In the genomic region with DNA sequence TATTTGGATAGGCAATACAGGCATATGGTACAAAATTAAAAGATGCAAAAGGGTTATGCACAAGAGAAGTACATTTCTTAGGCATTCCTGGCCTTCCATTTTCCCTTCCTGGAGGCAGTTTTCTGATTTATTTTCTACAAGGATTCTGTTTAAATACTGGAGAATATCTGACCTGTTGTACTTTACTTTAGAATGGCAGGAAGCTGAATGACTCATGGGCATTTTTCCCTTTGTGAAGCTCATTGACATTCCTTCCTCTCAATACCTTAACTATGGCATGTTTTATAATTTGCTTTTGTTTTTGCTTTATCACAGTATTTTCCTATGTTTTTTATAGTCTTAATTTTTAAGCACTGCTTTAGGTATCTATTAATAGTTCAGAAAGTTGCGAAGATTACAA, we compare ENCODE assay signal across 16 cellular contexts.
DNase-seq lines count a peak whose midpoint lies in the region; ATAC-seq lines count a peak whose summit lies in the region.
"Had no signal": no experiment of that assay in that cellular context is flagged by ENCODE, and none has a peak within 500 bp of the region (broad histone marks: within the 10 kb centered on the region; RNA-seq: fewer than 3 reads in every experiment).

No MANE protein-coding gene starts in this region.

- H3K4me1 ChIP-seq in SJCRH30, result no peaks in the 10 kb centered on the region

- peaks cover 10% of the 10 kb centered on the region for H3K36me3 Mint-ChIP-seq in stimulated activated memory B cell treated with anti-CD40 and anti-IgM and Interleukin-4, amounts not matched to agents 10 μg/mL and 1 μg/mL and 100 μg/mL, for 72 hours

- ATAC-seq in stimulated activated memory B cell treated with anti-CD40 and anti-IgM and Interleukin-4, amounts not matched to agents 10 μg/mL and 1 μg/mL and 100 μg/mL, for 72 hours, result no peak
- ATAC-seq: effector memory CD8-positive, alpha-beta T cell; T-cell had no signal

- H3K4me3 Mint-ChIP-seq in stimulated activated memory B cell treated with anti-CD40 and anti-IgM and Interleukin-4, amounts not matched to agents 10 μg/mL and 1 μg/mL and 100 μg/mL, for 72 hours, result no peak overlapping the region
- H3K4me3 Mint-ChIP-seq: effector memory CD8-positive, alpha-beta T cell; nephron progenitor cell; stimulated activated naive CD8-positive, alpha-beta T cell treated with anti-CD3 and anti-CD28 coated beads, Interleukin-15, Interleukin-2, amounts not matched to agents 100 ng/mL and 50 ng/mL, for 24 hours; T-cell had no signal

- no peaks in the 10 kb centered on the region for H3K9me3 ChIP-seq in SJCRH30 (replicated peaks)

- DNase-seq in AG20443 (ENCODE audit: low spot score), result peak; percentile 21
- DNase-seq in LHCN-M2 (ENCODE audit: low read depth), result peak; percentile 30
- peak; percentile 80 to 92 for DNase-seq in dermis microvascular lymphatic vessel endothelial cell (ENCODE audit: low read depth in 2 of 2)
- peak; percentile 90 for DNase-seq in lung microvascular endothelial cell (ENCODE audit: low read depth in 2 of 2)
- DNase-seq in SJCRH30, result no peak
- no peak for DNase-seq in ecto neural progenitor cell (ENCODE audit: low spot score)
- no peak for DNase-seq in GM19240 (ENCODE audit: insufficient read length, low spot score)
- DNase-seq: activated CD4-positive, alpha-beta T cell treated with anti-CD3 and anti-CD28 coated beads, Interleukin-2, amount 50 U/mL, for 4 hours; activated naive CD4-positive, alpha-beta T cell treated with anti-CD3 and anti-CD28 coated beads, Interleukin-2, amount 50 U/mL, for 16 hours; effector memory CD8-positive, alpha-beta T cell; NCI-H1048; nephron progenitor cell; T-cell had no signal

- H3K9me3 Mint-ChIP-seq in stimulated activated memory B cell treated with anti-CD40 and anti-IgM and Interleukin-4, amounts not matched to agents 10 μg/mL and 1 μg/mL and 100 μg/mL, for 72 hours, result peaks cover 4% of the 10 kb centered on the region
- H3K9me3 Mint-ChIP-seq: effector memory CD8-positive, alpha-beta T cell had no signal

- no peaks in the 10 kb centered on the region for H3K27me3 ChIP-seq in SJCRH30
- H3K27me3 ChIP-seq: BLaER1 treated with 17β-estradiol and CSF1 and Interleukin-3, amounts not matched to agents 10 nM and 100 nM had no signal

- H3K4me1 Mint-ChIP-seq in stimulated activated memory B cell treated with anti-CD40 and anti-IgM and Interleukin-4, amounts not matched to agents 10 μg/mL and 1 μg/mL and 100 μg/mL, for 72 hours, result peaks cover 44% of the 10 kb centered on the region

- no peaks in the 10 kb centered on the region for H3K36me3 ChIP-seq in SJCRH30

- H3K27me3 Mint-ChIP-seq in stimulated activated memory B cell treated with anti-CD40 and anti-IgM and Interleukin-4, amounts not matched to agents 10 μg/mL and 1 μg/mL and 100 μg/mL, for 72 hours, result no peaks in the 10 kb centered on the region
- H3K27me3 Mint-ChIP-seq: effector memory CD8-positive, alpha-beta T cell; stimulated activated naive CD8-positive, alpha-beta T cell treated with anti-CD3 and anti-CD28 coated beads, Interleukin-15, Interleukin-2, amounts not matched to agents 100 ng/mL and 50 ng/mL, for 24 hours; T-cell had no signal

- H3K27ac Mint-ChIP-seq in stimulated activated memory B cell treated with anti-CD40 and anti-IgM and Interleukin-4, amounts not matched to agents 10 μg/mL and 1 μg/mL and 100 μg/mL, for 72 hours, result no peak overlapping the region
- H3K27ac Mint-ChIP-seq: effector memory CD8-positive, alpha-beta T cell; nephron progenitor cell; stimulated activated naive CD8-positive, alpha-beta T cell treated with anti-CD3 and anti-CD28 coated beads, Interleukin-15, Interleukin-2, amounts not matched to agents 100 ng/mL and 50 ng/mL, for 24 hours; T-cell had no signal

- no peak overlapping the region for H3K4me3 ChIP-seq in SJCRH30
- H3K4me3 ChIP-seq: BLaER1 treated with 17β-estradiol and CSF1 and Interleukin-3, amounts not matched to agents 10 nM and 100 nM had no signal

- H3K27ac ChIP-seq in SJCRH30, result no peak overlapping the region
- H3K27ac ChIP-seq: BLaER1 treated with 17β-estradiol and CSF1 and Interleukin-3, amounts not matched to agents 10 nM and 100 nM had no signal

Comparison
In these comparisons a context has a peak if more than half of its experiments do, and no peak if none do; other contexts are left out.
1. DNase-seq: peak in AG20443 (single experiment), LHCN-M2 (single experiment), dermis microvascular lymphatic vessel endothelial cell (2 of 2) and lung microvascular endothelial cell (2 of 2); none in SJCRH30 (0 of 2), ecto neural progenitor cell (single experiment) and GM19240 (single experiment).